In the genomic region with DNA sequence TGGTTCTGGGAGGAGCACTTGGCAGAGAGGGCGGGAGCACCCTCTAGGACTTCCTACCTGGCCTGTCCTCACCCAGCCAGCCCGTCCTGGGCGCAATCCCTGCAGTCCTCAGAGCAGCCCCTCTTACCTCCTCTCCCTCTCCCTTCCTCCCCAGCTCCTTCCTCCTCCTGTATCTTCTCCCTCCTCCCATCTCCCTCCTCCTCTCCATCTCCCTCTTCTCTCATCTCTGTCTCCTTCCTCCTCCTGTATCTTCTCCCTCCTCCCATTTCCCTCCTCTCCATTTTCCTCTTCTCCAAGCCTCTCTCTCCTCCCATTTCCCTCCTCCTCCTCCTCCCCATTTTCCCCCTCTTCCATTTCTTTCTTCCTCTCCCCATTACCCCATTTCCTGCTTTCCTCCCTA, we compare ENCODE assay signal across 15 cellular contexts.
DNase-seq lines count a peak whose midpoint lies in the region; ATAC-seq and TF ChIP-seq lines count a peak whose summit lies in the region.
"Had no signal": no experiment of that assay in that cellular context is flagged by ENCODE, and none has a peak within 500 bp of the region (broad histone marks: within the 10 kb centered on the region; RNA-seq: fewer than 3 reads in every experiment).

No MANE protein-coding gene starts in this region.

- no peak for TF ChIP-seq RAD21 in IMR-90 (IDR thresholded peaks at IDR 0.05; ENCODE audit: low read length)

- no peaks in the 10 kb centered on the region for H3K27me3 Mint-ChIP-seq in T-helper 17 cell
- peaks cover 10% of the 10 kb centered on the region for H3K27me3 Mint-ChIP-seq in central memory CD8-positive, alpha-beta T cell
- H3K27me3 Mint-ChIP-seq: CD4-positive, alpha-beta T cell had no signal

- H2BK120ac ChIP-seq in IMR-90 (ENCODE audit: low read depth, low read length) = no peak overlapping the region
- no peak overlapping the region for H2BK120ac ChIP-seq in trophoblast cell (ENCODE audit: insufficient read depth, low read length, poor library complexity)

- no peak for TF ChIP-seq CTCF in IMR-90 (conservative IDR thresholded peaks at IDR 0.05; ENCODE audit: low read depth, low read length)

- H2BK12ac ChIP-seq in trophoblast cell (ENCODE audit: low read length) = no peak overlapping the region

- BruUV-seq in IMR-90 (replicated peaks; lab: Mats Ljungman, UMichigan) = no TSS peak

- H3K27ac ChIP-seq in IMR-90 (ENCODE audit: insufficient read depth, low read length) (no peak overlapping the region), trophoblast cell (ENCODE audit: low read depth, low read length) (no peak overlapping the region)
- H3K27ac ChIP-seq: C4-2B, GM23248 had no signal

- H4K20me1 ChIP-seq in IMR-90 (ENCODE audit: insufficient read depth, low read length) = no peaks in the 10 kb centered on the region

- no peaks in the 10 kb centered on the region for H3K4me1 ChIP-seq in IMR-90 (ENCODE audit: control insufficient read depth, insufficient read depth, low read length)
- H3K4me1 ChIP-seq in trophoblast cell (ENCODE audit: control insufficient read depth in 1 of 2, insufficient read depth in 2 of 2, low read length in 2 of 2) = no peaks in the 10 kb centered on the region
- H3K4me1 ChIP-seq: Caco-2 had no signal

- intact Hi-C loops in IMR-90 (cut with micrococcal nuclease) = no loop called here

- H3K79me2 ChIP-seq in trophoblast cell (ENCODE audit: control insufficient read depth, insufficient read depth, low read length, poor library complexity) = no peaks in the 10 kb centered on the region

- no peak overlapping the region for H3K56ac ChIP-seq in IMR-90 (ENCODE audit: extremely low read depth, insufficient read depth, low read length)

- H3K4me3 ChIP-seq in IMR-90 (ENCODE audit: insufficient read depth, low read depth, low read length) (no peak overlapping the region), trophoblast cell (ENCODE audit: low read depth, low read length) (no peak overlapping the region)
- H3K4me3 ChIP-seq: GM23248 had no signal

- H4K91ac ChIP-seq in IMR-90 (ENCODE audit: insufficient read depth, low read depth, low read length) (no peak overlapping the region), trophoblast cell (ENCODE audit: low read depth, low read length) (no peak overlapping the region)

- H3K9me3 Mint-ChIP-seq in central memory CD8-positive, alpha-beta T cell = no peaks in the 10 kb centered on the region
- H3K9me3 Mint-ChIP-seq: CD4-positive, alpha-beta T cell; HFFc6 had no signal

- no peak overlapping the region for H3K4me2 ChIP-seq in IMR-90 (ENCODE audit: low read depth, low read length)
- no peak overlapping the region for H3K4me2 ChIP-seq in trophoblast cell (ENCODE audit: low read length)

- peaks cover 9% of the 10 kb centered on the region; the same call in 1 of the 2 replicates for H3K27me3 ChIP-seq in IMR-90 (ENCODE audit: control insufficient read depth, insufficient read depth, low read length)
- no peaks in the 10 kb centered on the region for H3K27me3 ChIP-seq in trophoblast cell (ENCODE audit: insufficient read depth, low read length)

- no peaks in the 10 kb centered on the region for H3K36me3 ChIP-seq in IMR-90 (ENCODE audit: control insufficient read depth, insufficient read depth, low read length)
- H3K36me3 ChIP-seq in trophoblast cell (ENCODE audit: control insufficient read depth in 1 of 2, insufficient read depth in 2 of 2, low read length in 2 of 2) = no peaks in the 10 kb centered on the region

- ATAC-seq in IMR-90 (ENCODE audit: low read depth) (no peak), T-helper 17 cell (no peak)
- no peak for ATAC-seq in central memory CD8-positive, alpha-beta T cell (replicated peaks; ENCODE audit: extremely low read depth, poor library complexity, severe bottlenecking)

- H2AK5ac ChIP-seq in IMR-90 (ENCODE audit: low read depth, low read length) = no peak overlapping the region
- no peak overlapping the region for H2AK5ac ChIP-seq in trophoblast cell (ENCODE audit: low read length)

- peak overlapping the region; percentile 27 for H3K27ac Mint-ChIP-seq in T-helper 17 cell
- peak overlapping the region; percentile 62 for H3K27ac Mint-ChIP-seq in central memory CD8-positive, alpha-beta T cell (ENCODE audit: low read depth)
- H3K27ac Mint-ChIP-seq: CD4-positive, alpha-beta T cell; HFFc6 had no signal

- H3K9me1 ChIP-seq in IMR-90 (ENCODE audit: insufficient read depth, low read length) = no peaks in the 10 kb centered on the region

- POLR2A ChIA-PET in IMR-90 (lab: Charles Lee; ENCODE audit: unreplicated experiment) = no interaction called here

- H3K4me3 Mint-ChIP-seq in T-helper 17 cell = no peak overlapping the region
- H3K4me3 Mint-ChIP-seq in central memory CD8-positive, alpha-beta T cell = no peak overlapping the region
- H3K4me3 Mint-ChIP-seq: CD4-positive, alpha-beta T cell; HFFc6 had no signal

- peaks cover 6% of the 10 kb centered on the region for H3K4me1 Mint-ChIP-seq in T-helper 17 cell
- no peaks in the 10 kb centered on the region for H3K4me1 Mint-ChIP-seq in central memory CD8-positive, alpha-beta T cell

- no peak overlapping the region for H2BK20ac ChIP-seq in IMR-90 (ENCODE audit: low read depth, low read length)

- H3K79me1 ChIP-seq in IMR-90 (ENCODE audit: low read depth in 1 of 2, low read length in 2 of 2) (no peaks in the 10 kb centered on the region), trophoblast cell (ENCODE audit: low read length) (no peaks in the 10 kb centered on the region)

- H3K14ac ChIP-seq in IMR-90 (replicated peaks; ENCODE audit: low read depth, low read length) (no peak overlapping the region), trophoblast cell (ENCODE audit: low read length) (no peak overlapping the region)

- H3K18ac ChIP-seq in IMR-90 (ENCODE audit: low read depth, low read length) (no peak overlapping the region), trophoblast cell (ENCODE audit: low read length) (no peak overlapping the region)

- no peak overlapping the region for H3K9ac ChIP-seq in IMR-90 (ENCODE audit: low read depth, low read length)
- H3K9ac ChIP-seq in trophoblast cell (ENCODE audit: low read length) = no peak overlapping the region
- H3K9ac ChIP-seq: GM23248 had no signal

- H4K12ac ChIP-seq in trophoblast cell (ENCODE audit: low read depth, low read length) = no peak overlapping the region

- CTCF ChIA-PET in IMR-90 (lab: Yijun Ruan, JAX) = no interaction called here

- no peaks in the 10 kb centered on the region for H3K9me3 ChIP-seq in IMR-90 (ENCODE audit: control insufficient read depth, insufficient read depth, low read length)
- H3K9me3 ChIP-seq in T-helper 17 cell (ENCODE audit: control insufficient read depth, low read length, poor library complexity, severe bottlenecking) = no peaks in the 10 kb centered on the region
- H3K9me3 ChIP-seq in trophoblast cell (ENCODE audit: insufficient read depth, low read depth, low read length) = peaks cover 6% of the 10 kb centered on the region
- H3K9me3 ChIP-seq: Caco-2 had no signal

- H3K36me3 Mint-ChIP-seq in T-helper 17 cell (ENCODE audit: low read depth) = no peaks in the 10 kb centered on the region
- H3K36me3 Mint-ChIP-seq in central memory CD8-positive, alpha-beta T cell (ENCODE audit: insufficient read depth) = no peaks in the 10 kb centered on the region

- TF ChIP-seq POLR2A in IMR-90 (IDR thresholded peaks at IDR 0.05; ENCODE audit: low read depth, low read length) = no peak

- peak overlapping the region; percentile 16 for H2AK9ac ChIP-seq in IMR-90 (replicated peaks; ENCODE audit: low read depth, low read length, poor library complexity)

- DNase-seq in IMR-90 (no peak), T-helper 17 cell (no peak), T-helper 2 cell (no peak), trophoblast cell (no peak)
- no peak for DNase-seq in central memory CD8-positive, alpha-beta T cell (ENCODE audit: low spot score in 2 of 2)
- no peak for DNase-seq in activated naive CD4-positive, alpha-beta T cell treated with Interleukin-2 at 50 U/mL for 16 hours
- DNase-seq: ACHN; AML-193; Caco-2; CD4-positive, alpha-beta T cell; GM23248; HCEC 1CT; HFFc6; KBM-7 had no signal

- H4K8ac ChIP-seq in IMR-90 (ENCODE audit: low read depth in 2 of 2, low read length in 2 of 2) (no peak overlapping the region), trophoblast cell (ENCODE audit: low read depth, low read length) (no peak overlapping the region)

- in situ Hi-C loops in IMR-90 (cut with MboI; ENCODE audit: low sequenced_read_pairs) = no loop called here

- H3K23ac ChIP-seq in IMR-90 (ENCODE audit: low read depth, low read length) (no peak overlapping the region), trophoblast cell (ENCODE audit: low read length) (no peak overlapping the region)

- H2BK15ac ChIP-seq in IMR-90 (ENCODE audit: low read depth, low read length) = no peak overlapping the region

- no peak overlapping the region for H2AFZ ChIP-seq in IMR-90 (replicated peaks; ENCODE audit: low read length, poor library complexity)
- no peak overlapping the region for H2AFZ ChIP-seq in trophoblast cell (ENCODE audit: insufficient read depth, low read length, poor library complexity)
- H2AFZ ChIP-seq: GM23248 had no signal

- H3K4ac ChIP-seq in IMR-90 (ENCODE audit: low read depth, low read length) (no peak overlapping the region), trophoblast cell (ENCODE audit: low read depth, low read length) (no peak overlapping the region)

- no peak overlapping the region for H4K5ac ChIP-seq in IMR-90 (ENCODE audit: low read depth, low read length)

- dilution Hi-C loops in IMR-90 (cut with HindIII; ENCODE audit: low sequenced_read_pairs, unreplicated experiment) = no loop called here

- WGBS in IMR-90 (ENCODE audit: extremely low coverage in 2 of 2, insufficient read length in 1 of 2), 2 experiments = 60% methylated on average over 1 of the region's 3 CpGs; no CpG with 5 or more reads in 1 of the 2 experiments
- no CpG with 5 or more reads among the region's 3 CpGs for whole genome bisulfite sequencing in trophoblast cell (ENCODE audit: extremely low coverage, insufficient coverage, insufficient read length)

- H2BK5ac ChIP-seq in IMR-90 (ENCODE audit: low read depth, low read length, poor library complexity, severe bottlenecking) (no peak overlapping the region), trophoblast cell (ENCODE audit: low read depth, low read length, poor library complexity) (no peak overlapping the region)

TF ChIP-seq in IMR-90, 13 proteins besides CTCF, POLR2A, EP300 and RAD21 (continues in another document):
- no peak for TF ChIP-seq RCOR1 (IDR thresholded peaks at IDR 0.05; ENCODE audit: insufficient replicate concordance, low read length)
- no peak for TF ChIP-seq MXI1 (IDR thresholded peaks at IDR 0.05; ENCODE audit: borderline replicate concordance, low read depth, low read length)
- TF ChIP-seq, protein P1, sequence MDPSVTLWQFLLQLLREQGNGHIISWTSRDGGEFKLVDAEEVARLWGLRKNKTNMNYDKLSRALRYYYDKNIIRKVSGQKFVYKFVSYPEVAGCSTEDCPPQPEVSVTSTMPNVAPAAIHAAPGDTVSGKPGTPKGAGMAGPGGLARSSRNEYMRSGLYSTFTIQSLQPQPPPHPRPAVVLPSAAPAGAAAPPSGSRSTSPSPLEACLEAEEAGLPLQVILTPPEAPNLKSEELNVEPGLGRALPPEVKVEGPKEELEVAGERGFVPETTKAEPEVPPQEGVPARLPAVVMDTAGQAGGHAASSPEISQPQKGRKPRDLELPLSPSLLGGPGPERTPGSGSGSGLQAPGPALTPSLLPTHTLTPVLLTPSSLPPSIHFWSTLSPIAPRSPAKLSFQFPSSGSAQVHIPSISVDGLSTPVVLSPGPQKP (IDR thresholded peaks at IDR 0.05; ENCODE audit: borderline replicate concordance, low read depth, low read length) = no peak
- TF ChIP-seq NFE2L2 (IDR thresholded peaks at IDR 0.05; ENCODE audit: low read depth, low read length) = no peak
